Comparison of ENCODE assay signal across 16 cellular contexts in the genomic region with DNA sequence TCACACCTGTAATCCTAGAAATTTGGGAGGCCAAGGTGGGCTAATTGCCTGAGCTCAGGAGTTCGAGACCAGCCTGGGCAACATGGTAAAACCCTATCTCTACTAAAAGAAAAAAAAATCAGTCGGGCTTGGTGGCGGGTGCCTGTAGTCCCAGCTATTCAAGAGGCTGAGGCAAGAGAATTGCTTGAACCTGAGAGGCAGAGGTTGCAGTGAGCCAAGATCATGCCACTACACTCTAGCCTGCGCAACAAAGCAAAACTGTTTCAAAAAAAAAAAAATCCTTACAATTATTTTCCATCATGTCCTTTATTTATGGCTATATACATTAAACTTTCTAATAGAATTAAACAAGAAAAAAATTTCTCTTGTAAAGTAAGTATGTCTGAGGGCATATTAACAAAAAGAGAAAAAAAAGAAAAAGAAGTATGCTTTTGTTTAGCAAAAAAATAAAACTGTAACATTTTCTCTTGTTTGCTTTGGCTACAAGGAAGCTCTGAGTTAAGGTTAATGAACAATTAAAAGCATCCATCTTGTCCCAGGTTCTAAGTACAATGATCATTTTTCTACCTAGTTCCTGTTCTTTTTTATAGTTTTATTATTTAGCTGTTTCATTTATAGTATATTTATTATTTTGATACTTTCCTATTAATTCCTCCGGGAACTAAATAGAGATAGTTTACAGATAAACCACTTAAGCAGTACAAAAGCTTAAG. TPM values are rescaled to one million over a fixed set of nuclear protein-coding genes. Genes with fewer than 3 reads are reported as not detected.
DNase-seq lines count a peak whose midpoint lies in the region; ATAC-seq, FAIRE-seq and TF ChIP-seq lines count a peak whose summit lies in the region.
"Had no signal": no experiment of that assay in that cellular context is flagged by ENCODE, and none has a peak within 500 bp of the region (broad histone marks: within the 10 kb centered on the region; RNA-seq: fewer than 3 reads in every experiment).

No MANE protein-coding gene starts in this region.

- ATAC-seq in pancreas (peak in 1 of 4 donors; percentile 55), GM21390 (IDR thresholded peaks at IDR 0.05; ENCODE audit: unreplicated experiment) (no peak), GM18867 (IDR thresholded peaks at IDR 0.05; ENCODE audit: unreplicated experiment) (no peak)

- TF ChIP-seq CTCF in VCaP (conservative IDR thresholded peaks at IDR 0.05) (no peak), kidney (IDR thresholded peaks at IDR 0.05; ENCODE audit: borderline replicate concordance, extremely low read depth, insufficient read depth) (no peak), pancreas (IDR thresholded peaks at IDR 0.05) (no peak)

- no peak overlapping the region for H3K9ac ChIP-seq in kidney (ENCODE audit: low read length in 2 of 2)
- H3K9ac ChIP-seq: GM23248 had no signal

- DNase-seq in kidney (no peak), pancreas (no peak), SKM-1 treated with dmso at 0.1 percent for 144 hours (lab: John Stamatoyannopoulos, UW; ENCODE audit: unreplicated experiment) (no peak)
- DNase-seq: ACHN; BE2C; C1 segment of cervical spinal cord; Caco-2; CD4-positive, CD25-positive, alpha-beta regulatory T cell; GDM1; GM23248 had no signal

- H3K36me3 ChIP-seq in kidney (ENCODE audit: control insufficient read depth in 1 of 2, insufficient read depth in 2 of 2, low read length in 2 of 2) (peaks cover 0 to 16% of the 10 kb centered on the region in 2 donors), pancreas (peaks cover 0 to 10% (median 3%) of the 10 kb centered on the region in 3 donors)
- H3K36me3 ChIP-seq: BE2C had no signal

- 71 to 75% methylated on average over 5 of the region's 5 CpGs for WGBS in pancreas, 2 donors

- H3K4me1 ChIP-seq in kidney (ENCODE audit: control insufficient read depth in 1 of 2, insufficient read depth in 1 of 2, low read depth in 1 of 2, low read length in 2 of 2) (no peaks in the 10 kb centered on the region), pancreas (peaks cover 0 to 3% (median 0%) of the 10 kb centered on the region in 3 donors)
- H3K4me1 ChIP-seq: BE2C, Caco-2 had no signal

- H3K9me3 ChIP-seq in kidney (ENCODE audit: control insufficient read depth in 1 of 2, low read length in 2 of 2) = no peaks in the 10 kb centered on the region
- H3K9me3 ChIP-seq in pancreas = no peaks in the 10 kb centered on the region
- H3K9me3 ChIP-seq: BE2C, Caco-2, HAP-1 had no signal

- no peaks in the 10 kb centered on the region for H3K27me3 ChIP-seq in pancreas
- H3K27me3 ChIP-seq: BE2C had no signal

- peak overlapping the region; percentile 18 for H3K27ac ChIP-seq in VCaP
- no peak overlapping the region for H3K27ac ChIP-seq in kidney (ENCODE audit: low read depth in 2 of 2, low read length in 2 of 2)
- peak overlapping the region in 1 of 4 donors; percentile 33 for H3K27ac ChIP-seq in pancreas
- H3K27ac ChIP-seq: GM23248 had no signal

- H3K4me3 ChIP-seq in kidney (ENCODE audit: low read length in 2 of 2) (no peak overlapping the region), pancreas (no peak overlapping the region)
- H3K4me3 ChIP-seq: GM23248, HAP-1 had no signal

- intact Hi-C loops in kidney (cut with DNase I) (no loop called here), pancreas (cut with DNase I) (no loop called here)

- peak; percentile 32 for FAIRE-seq in A204.1 (lab: Jason Lieb, UNC)
- peak; percentile 56 for FAIRE-seq in kidney (lab: Jason Lieb, UNC)
- peak; percentile 63 for FAIRE-seq in pancreas (lab: Jason Lieb, UNC)
- FAIRE-seq: D721Med had no signal

RNA-seq across cellular contexts. Expression of gene TMEM50B, which starts 18.1 kb away (rescaled TPM):
- total RNA-seq in kidney (87.6 TPM), pancreas (10 to 100 TPM; 11.5 to 31.1 (median 16.7) TPM)
- polyA plus RNA-seq in kidney (ENCODE audit: insufficient read depth, low read depth, low replicate concordance) (63.7 TPM), pancreas (10 to 100 TPM; 59.3 to 96.1 TPM)

RNA-seq across cellular contexts. Expression of gene DNAJC28, which starts 29.8 kb away (rescaled TPM):
- total RNA-seq in kidney (2.2 TPM), pancreas (1 to 10 TPM in 4 of 6 donors, under 1 TPM in 2; 0.73 to 2.0 (median 1.2) TPM)
- polyA plus RNA-seq in kidney (ENCODE audit: insufficient read depth, low read depth, low replicate concordance) (4.6 TPM), pancreas (1 to 10 TPM; 1.1 to 1.6 TPM)

RNA-seq across cellular contexts. Expression of gene IFNGR2, which starts 58.5 kb away (rescaled TPM):
- total RNA-seq in kidney = 68.3 TPM
- 57.6 TPM for polyA plus RNA-seq in kidney (ENCODE audit: insufficient read depth, low read depth, low replicate concordance)
- 10 to 100 TPM; 10.1 to 56.5 (median 15.2) TPM for total RNA-seq in pancreas
- 10 to 100 TPM; 23.6 to 31.4 TPM for polyA plus RNA-seq in pancreas
